ENCODE assay signal across 10 cellular contexts in the genomic region with DNA sequence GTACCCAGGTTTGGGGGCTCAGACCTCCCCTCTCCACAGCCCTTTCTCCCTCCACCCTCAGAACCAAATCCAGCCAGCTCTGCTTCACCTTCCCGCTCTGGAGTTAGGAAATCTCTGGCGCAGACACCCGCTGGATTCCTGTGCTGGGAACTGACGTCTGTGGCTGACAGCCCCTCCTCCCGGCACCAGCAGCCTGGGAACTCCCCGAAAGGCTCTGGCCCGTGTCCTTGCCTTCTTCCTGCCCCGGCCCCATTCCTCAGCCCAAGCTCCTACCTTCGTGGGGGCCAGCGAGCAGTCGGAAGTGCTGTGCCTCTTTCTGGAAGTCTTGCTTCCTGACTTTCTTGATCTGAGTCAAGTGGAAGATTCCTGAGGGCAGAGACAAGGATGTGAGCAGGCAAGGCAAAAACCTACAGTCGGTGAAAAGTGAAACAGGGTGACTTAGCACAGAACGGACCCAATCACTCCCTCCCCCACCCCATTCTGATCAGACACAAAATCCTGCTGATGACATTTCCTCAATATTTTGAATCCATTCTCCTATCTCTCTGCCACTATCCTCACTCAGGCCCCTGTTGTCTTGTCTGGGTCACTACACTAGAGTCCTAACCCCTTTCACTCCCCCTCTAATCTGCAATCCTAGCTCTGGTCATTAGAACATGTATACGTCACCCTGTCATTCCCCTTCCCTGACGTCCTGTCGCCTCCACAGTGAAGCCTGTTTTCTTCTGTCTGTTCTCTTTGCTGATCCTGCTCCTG. TPM values are rescaled to one million over a fixed set of nuclear protein-coding genes. Genes with fewer than 3 reads are reported as not detected.
DNase-seq lines count a peak whose midpoint lies in the region; ATAC-seq and TF ChIP-seq lines count a peak whose summit lies in the region.
"Had no signal": no experiment of that assay in that cellular context is flagged by ENCODE, and none has a peak within 500 bp of the region (broad histone marks: within the 10 kb centered on the region; RNA-seq: fewer than 3 reads in every experiment).

No MANE protein-coding gene starts in this region.

- no peaks in the 10 kb centered on the region for H3K79me2 ChIP-seq in neural progenitor cell (ENCODE audit: low read depth)

- no peaks in the 10 kb centered on the region for H3K9me3 Mint-ChIP-seq in neural progenitor cell
- H3K9me3 Mint-ChIP-seq in natural killer cell, result no peaks in the 10 kb centered on the region

- H3K27me3 Mint-ChIP-seq in neural progenitor cell (ENCODE audit: insufficient read depth, low read depth) (peaks cover 3% of the 10 kb centered on the region), natural killer cell (ENCODE audit: low read depth in 2 of 2) (peaks cover 8 to 13% of the 10 kb centered on the region in 2 donors)

- DNase-seq in ACHN (peak; percentile 17), Right ventricle myocardium superior (peak; percentile 88), neural progenitor cell (ENCODE audit: low spot score) (peak; percentile 11), RPMI8226 (no peak), NCI-H510A treated with DMSO at 0.1 percent for 48 hours (lab: John Stamatoyannopoulos, UW) (no peak), DMS53 treated with DMSO at 0.1 percent for 48 hours (lab: John Stamatoyannopoulos, UW; ENCODE audit: unreplicated experiment) (no peak), natural killer cell (no peak)
- DNase-seq: anterior cingulate cortex had no signal

- no peaks in the 10 kb centered on the region for H3K9me3 ChIP-seq in neural progenitor cell (ENCODE audit: low read depth)

- H3F3A ChIP-seq in neural progenitor cell (ENCODE audit: low read depth), result no peaks in the 10 kb centered on the region

- 25 to 33% (median 30%) methylated on average over 16 of the region's 16 CpGs for WGBS in adipose tissue, 3 donors

- no peaks in the 10 kb centered on the region for H3K27me3 ChIP-seq in neural progenitor cell

- H3K4me1 Mint-ChIP-seq in neural progenitor cell (peaks cover under 1% of the 10 kb centered on the region), natural killer cell (no peaks in the 10 kb centered on the region)

- H3K36me3 ChIP-seq in neural progenitor cell, result no peaks in the 10 kb centered on the region

- intact Hi-C loops in Right ventricle myocardium superior (cut with DNase I), result no loop called here
- intact Hi-C loops in natural killer cell (cut with micrococcal nuclease), result no loop called here

- H3K36me3 Mint-ChIP-seq in neural progenitor cell (no peaks in the 10 kb centered on the region), natural killer cell (no peaks in the 10 kb centered on the region)

- H2AFZ ChIP-seq in neural progenitor cell (replicated peaks), result no peak overlapping the region

- H3K4me1 ChIP-seq in neural progenitor cell, result peaks cover 9% of the 10 kb centered on the region

- H3K4me3 ChIP-seq in neural progenitor cell, result no peak overlapping the region

- no peak overlapping the region for H3K4me2 ChIP-seq in neural progenitor cell

- peak overlapping the region; percentile 45 for H3K27ac ChIP-seq in adipose tissue (ENCODE audit: low read depth, low read length)
- H3K27ac ChIP-seq in neural progenitor cell, result no peak overlapping the region

- ATAC-seq in Right ventricle myocardium superior (ENCODE audit: poor library complexity), result peak; percentile 92
- no peak for ATAC-seq in natural killer cell

- TF ChIP-seq CTCF in neural progenitor cell (IDR thresholded peaks at IDR 0.05) (no peak), natural killer cell (IDR thresholded peaks at IDR 0.05) (no peak)

- H3K4me3 Mint-ChIP-seq in neural progenitor cell (no peak overlapping the region), natural killer cell (no peak overlapping the region)

- no peak overlapping the region for H3K27ac Mint-ChIP-seq in neural progenitor cell
- no peak overlapping the region for H3K27ac Mint-ChIP-seq in natural killer cell

- in situ Hi-C loops in ACHN (cut with HindIII; ENCODE audit: low pct_ligation_motif_present, low pct_unique_long_range_greater_than_20kb, low sequenced_read_pairs), result no loop called here

- H4K20me1 ChIP-seq in neural progenitor cell (ENCODE audit: low read depth), result no peaks in the 10 kb centered on the region

- H3K9ac ChIP-seq in neural progenitor cell, result no peak overlapping the region

RNA-seq across cellular contexts. Expression of a gene that starts 34.1 kb away (rescaled TPM):
- polyA plus RNA-seq in adipose tissue, result 1 to 10 TPM in 1 of 3 donors, under 1 TPM in 2; 0.22 to 1.5 (median 0.34) TPM
- total RNA-seq in Right ventricle myocardium superior (11.1 TPM), neural progenitor cell (ENCODE audit: low replicate concordance) (0.06 TPM in 1 of 2 replicates, not detected in the other), natural killer cell (not detected)
- total RNA-seq: T-helper 1 cell treated with Interleukin-12 subunit alpha and Interleukin-12 subunit beta and Interleukin-4 antibody, amounts not matched to agents 30 ng/mL and 1 ng/mL, for 36 hours had no signal

RNA-seq across cellular contexts. Expression of a gene that starts 51.5 kb away (rescaled TPM):
- polyA plus RNA-seq in adipose tissue, result 1 to 10 TPM; 2.2 to 3.4 (median 2.9) TPM
- total RNA-seq in Right ventricle myocardium superior (10.2 TPM), neural progenitor cell (ENCODE audit: low replicate concordance) (22.3 and 30.2 TPM in 2 replicates), natural killer cell (10 to 100 TPM; 29.1 to 39.8 (median 37.9) TPM)

Comparison
In these comparisons a context has a peak if more than half of its experiments do, and no peak if none do; other contexts are left out.
1. DNase-seq: peak in ACHN (single experiment), Right ventricle myocardium superior (single experiment) and neural progenitor cell (single experiment); none in RPMI8226 (single experiment), NCI-H510A treated with DMSO at 0.1 percent for 48 hours (single experiment), DMS53 treated with DMSO at 0.1 percent for 48 hours (single experiment) and natural killer cell (single experiment).
2. RNA of a gene that starts 34.1 kb away (total RNA-seq): 11.1 TPM in Right ventricle myocardium superior (single experiment); 0.06 TPM in neural progenitor cell and not detected in natural killer cell; every median in the first group is over 10 times any median in the second.